Comparison of ENCODE assay signal across 2 cellular contexts in genomic region chr4:41136456-41136855, GRCh38.
TF ChIP-seq lines count a peak whose summit lies in the region.

No MANE protein-coding gene starts in this region.

TF ChIP-seq in GM23338, 12 proteins besides CTCF, POLR2A, EP300 and RAD21:
- TF ChIP-seq, protein P1, sequence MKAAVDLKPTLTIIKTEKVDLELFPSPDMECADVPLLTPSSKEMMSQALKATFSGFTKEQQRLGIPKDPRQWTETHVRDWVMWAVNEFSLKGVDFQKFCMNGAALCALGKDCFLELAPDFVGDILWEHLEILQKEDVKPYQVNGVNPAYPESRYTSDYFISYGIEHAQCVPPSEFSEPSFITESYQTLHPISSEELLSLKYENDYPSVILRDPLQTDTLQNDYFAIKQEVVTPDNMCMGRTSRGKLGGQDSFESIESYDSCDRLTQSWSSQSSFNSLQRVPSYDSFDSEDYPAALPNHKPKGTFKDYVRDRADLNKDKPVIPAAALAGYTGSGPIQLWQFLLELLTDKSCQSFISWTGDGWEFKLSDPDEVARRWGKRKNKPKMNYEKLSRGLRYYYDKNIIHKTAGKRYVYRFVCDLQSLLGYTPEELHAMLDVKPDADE (IDR thresholded peaks at IDR 0.05): no peak
- TF ChIP-seq ZNF114 (CRISPR knock-in tag; IDR thresholded peaks at IDR 0.05): no peak
- no peak for TF ChIP-seq ZNF462 (CRISPR knock-in tag; IDR thresholded peaks at IDR 0.05)
- TF ChIP-seq CREB1 (CRISPR knock-in tag; IDR thresholded peaks at IDR 0.05; ENCODE audit: low read depth): no peak
- no peak for TF ChIP-seq STAT1 (IDR thresholded peaks at IDR 0.05; ENCODE audit: unreplicated experiment)
- TF ChIP-seq ZNF331 (CRISPR knock-in tag; IDR thresholded peaks at IDR 0.05; ENCODE audit: low read depth): no peak
- TF ChIP-seq EZH2 (IDR thresholded peaks at IDR 0.05; ENCODE audit: low read depth, unreplicated experiment): no peak
- no peak for TF ChIP-seq NANOG (IDR thresholded peaks at IDR 0.05; ENCODE audit: borderline replicate concordance)

TF ChIP-seq in WTC11, 78 proteins besides CTCF, POLR2A, EP300 and RAD21:
- no peak for TF ChIP-seq E2F1 (CRISPR knock-in tag; IDR thresholded peaks at IDR 0.05)
TF ChIP-seq in WTC11: peak in this region for 0.
